Comparison of ENCODE assay signal across 9 cellular contexts in genomic region chr10:47402681-47403301, GRCh38. TPM values are rescaled to one million over a fixed set of nuclear protein-coding genes. Genes with fewer than 3 reads are reported as not detected.
DNase-seq lines count a peak whose midpoint lies in the region; ATAC-seq and TF ChIP-seq lines count a peak whose summit lies in the region.
"Had no signal": no experiment of that assay in that cellular context is flagged by ENCODE, and none has a peak within 500 bp of the region (broad histone marks: within the 10 kb centered on the region; RNA-seq: fewer than 3 reads in every experiment).

No MANE protein-coding gene starts in this region.

- H3K36me3 Mint-ChIP-seq in GM23338 (ENCODE audit: low read depth): no peaks in the 10 kb centered on the region
- H3K36me3 Mint-ChIP-seq: IgD-negative memory B cell had no signal

- DNase-seq in GM23338 (ENCODE audit: low spot score) (peak; percentile 63), amniotic epithelial cell (ENCODE audit: low read depth) (peak; percentile 86), hepatic stellate cell (ENCODE audit: low spot score) (peak; percentile 70), sciatic nerve (ENCODE audit: low spot score) (peak; percentile 76), dorsolateral prefrontal cortex (no peak), DMS153 (lab: John Stamatoyannopoulos, UW) (no peak)
- DNase-seq in central memory CD4-positive, alpha-beta T cell: no peak

- peaks cover 10% of the 10 kb centered on the region for H3K27me3 Mint-ChIP-seq in GM23338 (ENCODE audit: insufficient read depth, low read depth, poor library complexity)

- no peaks in the 10 kb centered on the region for H4K20me1 ChIP-seq in GM23338 (replicated peaks; ENCODE audit: insufficient read depth)

- no peaks in the 10 kb centered on the region for H3K36me3 ChIP-seq in GM23338 (ENCODE audit: insufficient read depth)

- intact Hi-C loops in sciatic nerve (cut with DNase I): no loop called here
- intact Hi-C loops in dorsolateral prefrontal cortex (cut with DNase I): no loop called here

- no peaks in the 10 kb centered on the region for H3F3A ChIP-seq in GM23338 (replicated peaks; ENCODE audit: low read depth)

- H3K27ac ChIP-seq in GM23338 (ENCODE audit: low read depth): no peak overlapping the region
- no peak overlapping the region for H3K27ac ChIP-seq in dorsolateral prefrontal cortex

- H3K9me3 Mint-ChIP-seq in GM23338: no peaks in the 10 kb centered on the region
- H3K9me3 Mint-ChIP-seq: IgD-negative memory B cell had no signal

- TF ChIP-seq CTCF in GM23338 (conservative IDR thresholded peaks at IDR 0.05; ENCODE audit: low read depth in 2 of 2) (no peak), dorsolateral prefrontal cortex (IDR thresholded peaks at IDR 0.05 in 54 of 56, conservative IDR thresholded peaks at IDR 0.05 in 2 of 56; ENCODE audit: low read depth in 1 of 56, partially characterized antibody in 56 of 56) (no peak)

- H3K27me3 ChIP-seq in GM23338 (ENCODE audit: insufficient read depth) (no peaks in the 10 kb centered on the region), dorsolateral prefrontal cortex (no peaks in the 10 kb centered on the region)

- peak overlapping the region; percentile 33; the same call in 1 of the 2 replicates for H3K27ac Mint-ChIP-seq in GM23338

- H3K4me1 ChIP-seq in GM23338 (ENCODE audit: insufficient read depth): peaks cover 9% of the 10 kb centered on the region; the same call in 1 of the 2 replicates

- H3K4me2 ChIP-seq in GM23338: 0 out of 2 replicates have a peak overlapping the region, but pooled peaks have one; percentile 57

- peaks cover 25% of the 10 kb centered on the region for H3K4me1 Mint-ChIP-seq in GM23338
- H3K4me1 Mint-ChIP-seq: IgD-negative memory B cell had no signal

- peak overlapping the region; percentile 59 for H2AFZ ChIP-seq in GM23338

- ATAC-seq in GM23338 (peak; percentile 76), sciatic nerve (peak; percentile 94), HG03457 (IDR thresholded peaks at IDR 0.05; ENCODE audit: unreplicated experiment) (no peak)

- H3K9me2 ChIP-seq in GM23338 (ENCODE audit: insufficient read depth): 0 out of 2 replicates have a peak, but pooled peaks cover 2% of the 10 kb centered on the region

- no peaks in the 10 kb centered on the region for H3K79me2 ChIP-seq in GM23338 (replicated peaks; ENCODE audit: insufficient read depth)

- H3K4me3 Mint-ChIP-seq in GM23338: peak overlapping the region; percentile 37; the same call in 2 of the 3 replicates

- no peak overlapping the region for H3K4me3 ChIP-seq in GM23338
- no peak overlapping the region for H3K4me3 ChIP-seq in dorsolateral prefrontal cortex

TF ChIP-seq in GM23338, 12 proteins besides CTCF, POLR2A, EP300 and RAD21:
- TF ChIP-seq, protein P1, sequence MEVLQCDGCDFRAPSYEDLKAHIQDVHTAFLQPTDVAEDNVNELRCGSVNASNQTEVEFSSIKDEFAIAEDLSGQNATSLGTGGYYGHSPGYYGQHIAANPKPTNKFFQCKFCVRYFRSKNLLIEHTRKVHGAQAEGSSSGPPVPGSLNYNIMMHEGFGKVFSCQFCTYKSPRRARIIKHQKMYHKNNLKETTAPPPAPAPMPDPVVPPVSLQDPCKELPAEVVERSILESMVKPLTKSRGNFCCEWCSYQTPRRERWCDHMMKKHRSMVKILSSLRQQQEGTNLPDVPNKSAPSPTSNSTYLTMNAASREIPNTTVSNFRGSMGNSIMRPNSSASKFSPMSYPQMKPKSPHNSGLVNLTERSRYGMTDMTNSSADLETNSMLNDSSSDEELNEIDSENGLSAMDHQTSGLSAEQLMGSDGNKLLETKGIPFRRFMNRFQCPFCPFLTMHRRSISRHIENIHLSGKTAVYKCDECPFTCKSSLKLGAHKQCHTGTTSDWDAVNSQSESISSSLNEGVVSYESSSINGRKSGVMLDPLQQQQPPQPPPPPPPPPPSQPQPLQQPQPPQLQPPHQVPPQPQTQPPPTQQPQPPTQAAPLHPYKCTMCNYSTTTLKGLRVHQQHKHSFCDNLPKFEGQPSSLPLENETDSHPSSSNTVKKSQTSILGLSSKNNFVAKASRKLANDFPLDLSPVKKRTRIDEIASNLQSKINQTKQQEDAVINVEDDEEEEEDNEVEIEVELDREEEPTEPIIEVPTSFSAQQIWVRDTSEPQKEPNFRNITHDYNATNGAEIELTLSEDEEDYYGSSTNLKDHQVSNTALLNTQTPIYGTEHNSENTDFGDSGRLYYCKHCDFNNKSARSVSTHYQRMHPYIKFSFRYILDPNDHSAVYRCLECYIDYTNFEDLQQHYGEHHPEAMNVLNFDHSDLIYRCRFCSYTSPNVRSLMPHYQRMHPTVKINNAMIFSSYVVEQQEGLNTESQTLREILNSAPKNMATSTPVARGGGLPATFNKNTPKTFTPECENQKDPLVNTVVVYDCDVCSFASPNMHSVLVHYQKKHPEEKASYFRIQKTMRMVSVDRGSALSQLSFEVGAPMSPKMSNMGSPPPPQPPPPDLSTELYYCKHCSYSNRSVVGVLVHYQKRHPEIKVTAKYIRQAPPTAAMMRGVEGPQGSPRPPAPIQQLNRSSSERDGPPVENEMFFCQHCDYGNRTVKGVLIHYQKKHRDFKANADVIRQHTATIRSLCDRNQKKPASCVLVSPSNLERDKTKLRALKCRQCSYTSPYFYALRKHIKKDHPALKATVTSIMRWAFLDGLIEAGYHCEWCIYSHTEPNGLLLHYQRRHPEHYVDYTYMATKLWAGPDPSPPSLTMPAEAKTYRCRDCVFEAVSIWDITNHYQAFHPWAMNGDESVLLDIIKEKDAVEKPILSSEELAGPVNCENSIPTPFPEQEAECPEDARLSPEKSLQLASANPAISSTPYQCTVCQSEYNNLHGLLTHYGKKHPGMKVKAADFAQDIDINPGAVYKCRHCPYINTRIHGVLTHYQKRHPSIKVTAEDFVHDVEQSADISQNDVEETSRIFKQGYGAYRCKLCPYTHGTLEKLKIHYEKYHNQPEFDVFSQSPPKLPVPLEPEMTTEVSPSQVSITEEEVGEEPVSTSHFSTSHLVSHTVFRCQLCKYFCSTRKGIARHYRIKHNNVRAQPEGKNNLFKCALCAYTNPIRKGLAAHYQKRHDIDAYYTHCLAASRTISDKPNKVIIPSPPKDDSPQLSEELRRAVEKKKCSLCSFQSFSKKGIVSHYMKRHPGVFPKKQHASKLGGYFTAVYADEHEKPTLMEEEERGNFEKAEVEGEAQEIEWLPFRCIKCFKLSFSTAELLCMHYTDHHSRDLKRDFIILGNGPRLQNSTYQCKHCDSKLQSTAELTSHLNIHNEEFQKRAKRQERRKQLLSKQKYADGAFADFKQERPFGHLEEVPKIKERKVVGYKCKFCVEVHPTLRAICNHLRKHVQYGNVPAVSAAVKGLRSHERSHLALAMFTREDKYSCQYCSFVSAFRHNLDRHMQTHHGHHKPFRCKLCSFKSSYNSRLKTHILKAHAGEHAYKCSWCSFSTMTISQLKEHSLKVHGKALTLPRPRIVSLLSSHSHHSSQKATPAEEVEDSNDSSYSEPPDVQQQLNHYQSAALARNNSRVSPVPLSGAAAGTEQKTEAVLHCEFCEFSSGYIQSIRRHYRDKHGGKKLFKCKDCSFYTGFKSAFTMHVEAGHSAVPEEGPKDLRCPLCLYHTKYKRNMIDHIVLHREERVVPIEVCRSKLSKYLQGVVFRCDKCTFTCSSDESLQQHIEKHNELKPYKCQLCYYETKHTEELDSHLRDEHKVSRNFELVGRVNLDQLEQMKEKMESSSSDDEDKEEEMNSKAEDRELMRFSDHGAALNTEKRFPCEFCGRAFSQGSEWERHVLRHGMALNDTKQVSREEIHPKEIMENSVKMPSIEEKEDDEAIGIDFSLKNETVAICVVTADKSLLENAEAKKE (CRISPR knock-in tag; IDR thresholded peaks at IDR 0.05): peak; percentile 34
- TF ChIP-seq ZNF331 (CRISPR knock-in tag; IDR thresholded peaks at IDR 0.05; ENCODE audit: low read depth): no peak

RNA-seq across cellular contexts. Expression of gene ZNF488, which starts 18.7 kb away (rescaled TPM):
- total RNA-seq in GM23338 (2014; rRNA removed; shearing (Covaris generic)): 5.2 and 7.8 TPM in 2 replicates
- polyA plus RNA-seq in GM23338 (2016; fragmentation: Nextera tagmentation; extraction: Ambion mirVana): 1.7 and 2.5 TPM in 2 replicates
- total RNA-seq in sciatic nerve: 0.71 TPM
- 10 to 100 TPM in 118 of 120 experiments, 1 to 10 TPM in 2; 8.9 to 49.2 (median 18.9) TPM for total RNA-seq in dorsolateral prefrontal cortex
- polyA plus RNA-seq: IgD-negative memory B cell had no signal

RNA-seq across cellular contexts. Expression of gene RBP3, which starts 54.6 kb away (rescaled TPM):
- total RNA-seq in GM23338 (2014; rRNA removed; shearing (Covaris generic)): not detected in 2 replicates
- not detected in 2 replicates for polyA plus RNA-seq in GM23338 (2016; fragmentation: Nextera tagmentation; extraction: Ambion mirVana)
- total RNA-seq in sciatic nerve (not detected), dorsolateral prefrontal cortex (under 1 TPM in 1 of 120 experiments, not detected in 119; 0.11 TPM)
- polyA plus RNA-seq: IgD-negative memory B cell had no signal

Comparison
In these comparisons a context has a peak if more than half of its experiments do, and no peak if none do; other contexts are left out.
1. DNase-seq: peak in GM23338 (single experiment), amniotic epithelial cell (single experiment), hepatic stellate cell (single experiment) and sciatic nerve (single experiment); none in central memory CD4-positive, alpha-beta T cell (single experiment), dorsolateral prefrontal cortex (0 of 10) and DMS153 (single experiment).